Comparison of ENCODE assay signal across 9 cellular contexts in the genomic region with DNA sequence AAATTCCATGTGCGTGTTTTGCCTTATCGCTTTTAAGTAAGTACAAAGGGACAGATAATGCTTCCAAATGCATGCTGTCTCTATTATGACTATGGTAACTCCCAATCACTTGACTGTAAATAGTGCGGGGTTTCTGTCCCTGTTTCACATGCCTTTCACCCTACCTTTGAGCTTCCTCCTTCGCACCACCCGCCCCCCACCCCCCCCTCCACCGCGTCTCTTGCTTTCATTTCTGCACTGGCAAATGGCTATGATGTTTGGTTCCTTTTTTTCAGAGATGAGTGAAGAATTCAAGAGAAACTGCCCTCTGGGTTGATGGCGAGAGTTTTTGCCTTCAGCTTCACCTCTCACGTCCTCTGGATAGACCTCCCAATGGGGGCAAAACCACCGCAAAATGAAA. TPM values are rescaled to one million over a fixed set of nuclear protein-coding genes. Genes with fewer than 3 reads are reported as not detected.
DNase-seq lines count a peak whose midpoint lies in the region; ATAC-seq and TF ChIP-seq lines count a peak whose summit lies in the region.
"Had no signal": no experiment of that assay in that cellular context is flagged by ENCODE, and none has a peak within 500 bp of the region (broad histone marks: within the 10 kb centered on the region; RNA-seq: fewer than 3 reads in every experiment).

No MANE protein-coding gene starts in this region.

- POLR2A ChIA-PET in BJ (lab: Charles Lee), result no interaction called here
- POLR2A ChIA-PET in activated B cell treated with CpG ODN at 0.5 μM for 24 hours (lab: Charles Lee), result interaction anchor here (0.8 kb wide), 1 partner anchor 32 kb away, joined by 6 read pairs; no protein-coding TSS in a partner anchor

- intact Hi-C loops in activated B cell treated with CpG ODN at 0.5 μM for 24 hours (cut with micrococcal nuclease), result no loop called here
- intact Hi-C loops in ascending aorta (cut with DNase I), result no loop called here

- H3K27me3 Mint-ChIP-seq in activated B cell treated with CpG ODN at 0.5 μM for 24 hours, result peaks cover 21% of the 10 kb centered on the region
- H3K27me3 Mint-ChIP-seq in memory B cell, result peaks cover 26% of the 10 kb centered on the region
- peaks cover 66% of the 10 kb centered on the region for H3K27me3 Mint-ChIP-seq in osteocyte (ENCODE audit: unreplicated experiment)

- TF ChIP-seq CTCF in BJ (IDR thresholded peaks at IDR 0.05; ENCODE audit: insufficient read depth, low read depth, low read length) (no peak), activated B cell treated with CpG ODN at 0.5 μM for 24 hours (IDR thresholded peaks at IDR 0.05) (no peak), osteocyte (IDR thresholded peaks at IDR 0.05) (no peak), ascending aorta (IDR thresholded peaks at IDR 0.05) (no peak)

- no peaks in the 10 kb centered on the region for H3K4me1 ChIP-seq in ascending aorta

- no peak overlapping the region for H3K27ac ChIP-seq in ascending aorta

- H3K27me3 ChIP-seq in BJ (ENCODE audit: control insufficient read depth, insufficient read depth, low read length) (no peaks in the 10 kb centered on the region), ascending aorta (no peaks in the 10 kb centered on the region)

- H3K4me3 ChIP-seq in BJ (ENCODE audit: low read depth, low read length) (peak overlapping the region; percentile 19; the same call in 1 of the 2 replicates), ascending aorta (peak overlapping the region in 1 of 2 donors; percentile 45)

- DNase-seq in BJ (ENCODE audit: low read depth) (no peak), activated B cell treated with CpG ODN at 0.5 μM for 24 hours (no peak), memory B cell (ENCODE audit: low spot score in 2 of 2) (peak in 1 of 2 donors; percentile 23), osteocyte (ENCODE audit: extremely low spot score, unreplicated experiment) (no peak), epidermal melanocyte (ENCODE audit: insufficient read length, low spot score) (no peak), ascending aorta (ENCODE audit: low spot score in 2 of 2) (no peak)

- CTCF ChIA-PET in BJ (lab: Yijun Ruan, JAX), result no interaction called here
- CTCF ChIA-PET in activated B cell treated with CpG ODN at 0.5 μM for 24 hours (lab: Charles Lee), result no interaction called here

- no peaks in the 10 kb centered on the region for H3K36me3 ChIP-seq in BJ (ENCODE audit: control insufficient read depth, insufficient read depth, low read length)
- no peaks in the 10 kb centered on the region for H3K36me3 ChIP-seq in ascending aorta

- H3K36me3 Mint-ChIP-seq in activated B cell treated with CpG ODN at 0.5 μM for 24 hours (ENCODE audit: low read depth) (no peaks in the 10 kb centered on the region), memory B cell (no peaks in the 10 kb centered on the region), osteocyte (ENCODE audit: unreplicated experiment) (no peaks in the 10 kb centered on the region)

- H3K4me3 Mint-ChIP-seq in activated B cell treated with CpG ODN at 0.5 μM for 24 hours (peak overlapping the region; percentile 79), memory B cell (peak overlapping the region; percentile 70), osteocyte (ENCODE audit: unreplicated experiment) (no peak overlapping the region)

- H3K27ac Mint-ChIP-seq in activated B cell treated with CpG ODN at 0.5 μM for 24 hours (peak overlapping the region; percentile 42), memory B cell (no peak overlapping the region), osteocyte (ENCODE audit: unreplicated experiment) (no peak overlapping the region)

- no peaks in the 10 kb centered on the region for H3K9me3 ChIP-seq in ascending aorta

- peak; percentile 71 for ATAC-seq in GM19395 (IDR thresholded peaks at IDR 0.05; ENCODE audit: unreplicated experiment)
- peak; percentile 62 for ATAC-seq in activated B cell treated with CpG ODN at 0.5 μM for 24 hours (ENCODE audit: low read depth)
- peak; percentile 97 for ATAC-seq in memory B cell (ENCODE audit: low read depth)
- ATAC-seq in GM21381 (IDR thresholded peaks at IDR 0.05; ENCODE audit: unreplicated experiment), result no peak

- H3K4me1 Mint-ChIP-seq in activated B cell treated with CpG ODN at 0.5 μM for 24 hours (peaks cover 18% of the 10 kb centered on the region), memory B cell (peaks cover 9% of the 10 kb centered on the region), osteocyte (ENCODE audit: unreplicated experiment) (peaks cover 8% of the 10 kb centered on the region)

- H3K9me3 Mint-ChIP-seq in activated B cell treated with CpG ODN at 0.5 μM for 24 hours, result peaks cover 2% of the 10 kb centered on the region
- peaks cover 2% of the 10 kb centered on the region for H3K9me3 Mint-ChIP-seq in memory B cell
- no peaks in the 10 kb centered on the region for H3K9me3 Mint-ChIP-seq in osteocyte (ENCODE audit: unreplicated experiment)

RNA-seq across cellular contexts. Expression of a gene that starts 25.0 kb away (rescaled TPM):
- polyA plus RNA-seq in BJ (2011; rRNA removed), result not detected in 2 replicates
- polyA minus RNA-seq in BJ (2011; rRNA and poly(A)+ RNA removed), result not detected in 2 replicates
- total RNA-seq in activated B cell treated with CpG ODN at 0.5 μM for 24 hours, result not detected in 2 replicates
- total RNA-seq in osteocyte, result not detected in 2 replicates
- total RNA-seq in ascending aorta, result not detected
- total RNA-seq: HT1080 had no signal
